ENCODE assay signal across 8 cellular contexts in the genomic region with DNA sequence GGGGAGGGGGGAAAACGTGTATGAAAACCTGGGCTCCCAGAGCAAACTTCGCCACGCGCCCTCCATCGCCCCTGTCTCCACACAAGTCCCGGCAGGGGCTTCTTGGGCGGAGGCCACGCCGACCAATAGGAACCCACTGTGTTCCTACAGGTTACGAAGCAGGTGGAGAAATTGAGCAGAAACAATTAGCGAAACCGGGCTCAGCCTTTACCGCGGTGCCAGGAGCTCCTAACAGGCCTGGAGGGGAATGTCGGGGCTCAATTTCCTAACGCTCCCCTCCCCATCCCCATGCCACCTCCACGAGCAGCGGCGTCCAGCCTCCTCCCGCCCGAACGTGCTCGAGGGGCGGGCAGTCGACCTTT. TPM values are rescaled to one million over a fixed set of nuclear protein-coding genes. Genes with fewer than 3 reads are reported as not detected.
DNase-seq lines count a peak whose midpoint lies in the region; ATAC-seq and TF ChIP-seq lines count a peak whose summit lies in the region.

No MANE protein-coding gene starts in this region.

- DNase-seq in left ventricle myocardium inferior (no peak), left cardiac atrium (no peak), astrocyte of the cerebellum (ENCODE audit: low read depth) (no peak), SKM-1 (lab: John Stamatoyannopoulos, UW; ENCODE audit: unreplicated experiment) (no peak), anterior cingulate cortex (lab: John Stamatoyannopoulos, UW) (no peak), mesenteric fat pad (ENCODE audit: low spot score) (no peak), 8988T (no peak)

- H3K27ac ChIP-seq in left ventricle myocardium inferior (replicated peaks) (no peak overlapping the region), muscle layer of colon (ENCODE audit: low read depth, low read length) (no peak overlapping the region)

- H3K36me3 ChIP-seq in left ventricle myocardium inferior (no peaks in the 10 kb centered on the region), muscle layer of colon (ENCODE audit: insufficient read depth, low read length) (no peaks in the 10 kb centered on the region)

- in situ Hi-C loops in astrocyte of the cerebellum (cut with HindIII; ENCODE audit: low sequenced_read_pairs), result no loop called here

- intact Hi-C loops in left ventricle myocardium inferior (cut with micrococcal nuclease) (no loop called here), left cardiac atrium (cut with DNase I) (no loop called here)

- H3K4me3 ChIP-seq in left ventricle myocardium inferior (peak overlapping the region; percentile 71), astrocyte of the cerebellum (ENCODE audit: low read depth, low read length) (peak overlapping the region; percentile 75), muscle layer of colon (ENCODE audit: low read depth in 1 of 2, low read length in 2 of 2) (peak overlapping the region; percentile 39 to 46)

- peaks cover 39% of the 10 kb centered on the region for H3K27me3 ChIP-seq in left ventricle myocardium inferior (ENCODE audit: low read depth)
- H3K27me3 ChIP-seq in muscle layer of colon (ENCODE audit: control insufficient read depth in 1 of 2, insufficient read depth in 2 of 2, low read length in 2 of 2), result peaks cover 20 to 35% of the 10 kb centered on the region in 2 donors

- no peak for ATAC-seq in left cardiac atrium

- no peak overlapping the region for H3K9ac ChIP-seq in muscle layer of colon (ENCODE audit: low read length)

- H3K4me1 ChIP-seq in left ventricle myocardium inferior (peaks cover 40% of the 10 kb centered on the region), muscle layer of colon (ENCODE audit: insufficient read depth, low read length) (peaks cover 9% of the 10 kb centered on the region)

- TF ChIP-seq CTCF in left ventricle myocardium inferior (IDR thresholded peaks at IDR 0.05; ENCODE audit: borderline replicate concordance), result no peak
- TF ChIP-seq CTCF in astrocyte of the cerebellum (IDR thresholded peaks at IDR 0.05; ENCODE audit: low read depth, low read length, missing control alignments), result no peak

- no peaks in the 10 kb centered on the region for H3K9me3 ChIP-seq in left ventricle myocardium inferior (replicated peaks)
- no peaks in the 10 kb centered on the region for H3K9me3 ChIP-seq in muscle layer of colon (ENCODE audit: low read length)

RNA-seq across cellular contexts. Expression of gene KIT, which starts 0.6 kb away (rescaled TPM):
- total RNA-seq in left ventricle myocardium inferior, result 1.2 TPM
- 1 to 10 TPM; 2.3 to 3.4 TPM for total RNA-seq in left cardiac atrium
- total RNA-seq in mesenteric fat pad, result 7.8 TPM
